Comparison of ENCODE assay signal across 30 cellular contexts in genomic region chr5:16749626-16750025, GRCh38.
"Had no signal": no experiment of that assay in that cellular context is flagged by ENCODE, and none has a peak within 500 bp of the region (broad histone marks: within the 10 kb centered on the region; RNA-seq: fewer than 3 reads in every experiment).

No MANE protein-coding gene starts in this region.

- H3K9me3 ChIP-seq: left lung, lower lobe of right lung, pancreas, prostate gland, suprapubic skin, thoracic aorta, tibial artery, uterus had no signal

- H3K27ac ChIP-seq: left lung, lower lobe of right lung, pancreas, prostate gland, skin epidermis, suprapubic skin, thoracic aorta, tibial artery, uterus had no signal

- H3K27me3 Mint-ChIP-seq: naive B cell; stimulated activated naive CD8-positive, alpha-beta T cell treated with anti-CD3 and anti-CD28 coated beads, Interleukin-15, Interleukin-2, amounts not matched to agents 100 ng/mL and 50 ng/mL, for 24 hours; type B pancreatic cell had no signal

- H3K9me3 Mint-ChIP-seq: naive B cell; natural killer cell; stimulated activated naive CD8-positive, alpha-beta T cell treated with anti-CD3 and anti-CD28 coated beads, Interleukin-15, Interleukin-2, amounts not matched to agents 100 ng/mL and 50 ng/mL, for 24 hours; type B pancreatic cell had no signal

- H3K27ac Mint-ChIP-seq: mesothelial cell of epicardium; natural killer cell; nephron progenitor cell; stimulated activated naive CD8-positive, alpha-beta T cell treated with anti-CD3 and anti-CD28 coated beads, Interleukin-15, Interleukin-2, amounts not matched to agents 100 ng/mL and 50 ng/mL, for 24 hours; type B pancreatic cell had no signal

- H3K36me3 ChIP-seq: prostate gland, thoracic aorta, uterus had no signal

- ATAC-seq: left colon, left lung, lower lobe of right lung, natural killer cell, pancreas, right cardiac atrium, sciatic nerve had no signal

- H3K36me3 Mint-ChIP-seq: naive B cell, natural killer cell had no signal

- DNase-seq: hippocampal formation; kidney; left colon; left lung; lower lobe of right lung; mammary epithelial cell; mesenchymal stem cell; naive B cell; natural killer cell; nephron progenitor cell; nucleus accumbens; pancreas; posterior cingulate gyrus; retina; right cardiac atrium; stimulated activated CD4-positive, alpha-beta T cell treated with anti-CD3 and anti-CD28 coated beads, Interleukin-12 subunit alpha, Interleukin-12 subunit beta, amount 100 ng/mL, for 4 hours; stimulated activated CD4-positive, alpha-beta T cell treated with anti-CD3 and anti-CD28 coated beads, Interleukin-15, amount 100 ng/mL, for 24 hours; stimulated activated CD4-positive, alpha-beta T cell treated with anti-CD3 and anti-CD28 coated beads, Interleukin-2, amount 100 ng/mL, for 24 hours; stimulated activated CD4-positive, alpha-beta T cell treated with anti-CD3 and anti-CD28 coated beads, Interleukin-4, amount 100 ng/mL, for 1 hour; stimulated activated naive CD4-positive, alpha-beta T cell; tibial artery; uterus had no signal

- H3K4me1 ChIP-seq: left lung, lower lobe of right lung, pancreas, prostate gland, suprapubic skin, tibial artery, uterus had no signal

- H3K4me3 ChIP-seq: left lung, lower lobe of right lung, pancreas, prostate gland, skin epidermis, suprapubic skin, thoracic aorta, tibial artery, uterus had no signal

- H3K4me3 Mint-ChIP-seq: mesothelial cell of epicardium; naive B cell; natural killer cell; nephron progenitor cell; stimulated activated naive CD8-positive, alpha-beta T cell treated with anti-CD3 and anti-CD28 coated beads, Interleukin-15, Interleukin-2, amounts not matched to agents 100 ng/mL and 50 ng/mL, for 24 hours; type B pancreatic cell had no signal

- H3K27me3 ChIP-seq: left lung, pancreas, suprapubic skin, tibial artery, uterus had no signal

- H3K4me1 Mint-ChIP-seq: naive B cell, natural killer cell had no signal
